In genomic region chr13:40124648-40125045, GRCh38 we compare ENCODE assay signal across 22 cellular contexts.
"Had no signal": no experiment of that assay in that cellular context is flagged by ENCODE, and none has a peak within 500 bp of the region (broad histone marks: within the 10 kb centered on the region; RNA-seq: fewer than 3 reads in every experiment).

No MANE protein-coding gene starts in this region.

- H3K27ac Mint-ChIP-seq: activated CD4-positive, alpha-beta memory T cell treated with anti-CD3 and anti-CD28 coated beads, Interleukin-2, amount 10 ng/mL, durations not matched to agents 7 days and 5 days; activated CD4-positive, alpha-beta T cell treated with anti-CD3 and anti-CD28 coated beads for 36 hours; activated naive CD8-positive, alpha-beta T cell treated with anti-CD3 and anti-CD28 coated beads, Interleukin-2, amount 10 ng/mL, durations not matched to agents 7 days and 5 days; activated T-cell treated with anti-CD3 and anti-CD28 coated beads, Interleukin-2, amount 50 U/mL, for 72 hours had no signal

- H3K4me3 Mint-ChIP-seq: activated CD4-positive, alpha-beta memory T cell treated with anti-CD3 and anti-CD28 coated beads, Interleukin-2, amount 10 ng/mL, durations not matched to agents 7 days and 5 days; activated CD4-positive, alpha-beta T cell treated with anti-CD3 and anti-CD28 coated beads for 36 hours; activated naive CD8-positive, alpha-beta T cell treated with anti-CD3 and anti-CD28 coated beads, Interleukin-2, amount 10 ng/mL, durations not matched to agents 7 days and 5 days; activated T-cell treated with anti-CD3 and anti-CD28 coated beads, Interleukin-2, amount 50 U/mL, for 72 hours had no signal

- H3K27me3 ChIP-seq: adrenal gland, SJSA1 had no signal

- ATAC-seq: activated CD4-positive, alpha-beta T cell treated with anti-CD3 and anti-CD28 coated beads for 36 hours; PC-3 had no signal

- H3K36me3 ChIP-seq: adrenal gland, SJSA1 had no signal

- H3K27me3 Mint-ChIP-seq: activated CD4-positive, alpha-beta memory T cell treated with anti-CD3 and anti-CD28 coated beads, Interleukin-2, amount 10 ng/mL, durations not matched to agents 7 days and 5 days; activated CD4-positive, alpha-beta T cell treated with anti-CD3 and anti-CD28 coated beads for 36 hours; activated naive CD8-positive, alpha-beta T cell treated with anti-CD3 and anti-CD28 coated beads, Interleukin-2, amount 10 ng/mL, durations not matched to agents 7 days and 5 days had no signal

- H3K9me3 ChIP-seq: adrenal gland, SJSA1 had no signal

- H3K4me1 ChIP-seq: adrenal gland, SJSA1 had no signal

- DNase-seq: activated CD4-positive, alpha-beta memory T cell treated with anti-CD3 and anti-CD28 coated beads, Interleukin-2, amount 10 ng/mL, durations not matched to agents 7 days and 5 days; activated CD4-positive, alpha-beta T cell treated with anti-CD3 and anti-CD28 coated beads for 36 hours; activated CD4-positive, alpha-beta T cell treated with anti-CD3 and anti-CD28 coated beads, Interleukin-2, amount 50 U/mL, for 1 hour; activated naive CD4-positive, alpha-beta T cell treated with anti-CD3 and anti-CD28 coated beads, Interleukin-2, amount 50 U/mL, for 16 hours; activated naive CD8-positive, alpha-beta T cell treated with anti-CD3 and anti-CD28 coated beads, Interleukin-2, amount 10 ng/mL, durations not matched to agents 7 days and 5 days; activated T-cell treated with anti-CD3 and anti-CD28 coated beads for 4 hours; activated T-cell treated with anti-CD3 and anti-CD28 coated beads, Interleukin-2, amount 50 U/mL, for 72 hours; adrenal gland; anterior cingulate cortex; caudate nucleus; NCI-H1092 treated with DMSO at 0.1 percent for 48 hours; NCI-H146; NCI-H2029; NCI-H2107; NCI-H510A treated with DMSO at 0.1 percent for 48 hours; NCI-H69; NK-92 treated with Interleukin-12 subunit alpha and Interleukin-12 subunit beta, amount 100 ng/mL, for 24 hours; PC-3; SHP77; T-helper 1 cell had no signal

- H3K27ac ChIP-seq: adrenal gland, SJSA1, VCaP had no signal

- H3K4me3 ChIP-seq: adrenal gland, SJSA1 had no signal
